ENCODE assay signal across 22 cellular contexts in genomic region chr10:68110027-68110426, GRCh38. TPM values are rescaled to one million over a fixed set of nuclear protein-coding genes. Genes with fewer than 3 reads are reported as not detected.
DNase-seq lines count a peak whose midpoint lies in the region; ATAC-seq and TF ChIP-seq lines count a peak whose summit lies in the region.
"Had no signal": no experiment of that assay in that cellular context is flagged by ENCODE, and none has a peak within 500 bp of the region (broad histone marks: within the 10 kb centered on the region; RNA-seq: fewer than 3 reads in every experiment).

No MANE protein-coding gene starts in this region.

- H3K27me3 Mint-ChIP-seq in type B pancreatic cell = no peaks in the 10 kb centered on the region
- H3K27me3 Mint-ChIP-seq in neural progenitor cell (ENCODE audit: insufficient read depth, low read depth) = no peaks in the 10 kb centered on the region
- H3K27me3 Mint-ChIP-seq: dendritic cell treated with granulocyte-macrophage colony-stimulating factor and Interleukin-4, amounts not matched to agents 40 ng/mL and 50 ng/mL, for 4 days had no signal

- ATAC-seq in Right ventricle myocardium inferior = peak; percentile 54
- ATAC-seq: natural killer cell treated with Interleukin-12 subunit alpha and Interleukin-12 subunit beta and Interleukin-15 and Interleukin-18, amount 100 ng/mL, for 72 hours; T-cell had no signal

- H3K4me3 Mint-ChIP-seq in type B pancreatic cell (no peak overlapping the region), neural progenitor cell (no peak overlapping the region)
- H3K4me3 Mint-ChIP-seq: dendritic cell treated with granulocyte-macrophage colony-stimulating factor and Interleukin-4, amounts not matched to agents 40 ng/mL and 50 ng/mL, for 4 days; natural killer cell treated with Interleukin-12 subunit alpha and Interleukin-12 subunit beta and Interleukin-15 and Interleukin-18, amount 100 ng/mL, for 72 hours; T-cell had no signal

- H3K4me1 ChIP-seq in colonic mucosa (no peaks in the 10 kb centered on the region), neural progenitor cell (no peaks in the 10 kb centered on the region), Peyer's patch (no peaks in the 10 kb centered on the region)
- H3K4me1 ChIP-seq: BLaER1, prostate gland, transverse colon had no signal

- no peaks in the 10 kb centered on the region for H3K9me3 Mint-ChIP-seq in type B pancreatic cell
- no peaks in the 10 kb centered on the region for H3K9me3 Mint-ChIP-seq in neural progenitor cell
- H3K9me3 Mint-ChIP-seq: brain; dendritic cell treated with granulocyte-macrophage colony-stimulating factor and Interleukin-4, amounts not matched to agents 40 ng/mL and 50 ng/mL, for 4 days; natural killer cell treated with Interleukin-12 subunit alpha and Interleukin-12 subunit beta and Interleukin-15 and Interleukin-18, amount 100 ng/mL, for 72 hours; T-cell had no signal

- H3K9ac ChIP-seq in colonic mucosa (ENCODE audit: low read depth in 2 of 2, low read length in 2 of 2) (no peak overlapping the region), neural progenitor cell (no peak overlapping the region)
- H3K9ac ChIP-seq: BLaER1 had no signal

- H4K20me1 ChIP-seq in neural progenitor cell (ENCODE audit: low read depth) = no peaks in the 10 kb centered on the region
- H4K20me1 ChIP-seq: BLaER1 had no signal

- H3K36me3 Mint-ChIP-seq in type B pancreatic cell (no peaks in the 10 kb centered on the region), neural progenitor cell (no peaks in the 10 kb centered on the region)
- H3K36me3 Mint-ChIP-seq: brain; natural killer cell treated with Interleukin-12 subunit alpha and Interleukin-12 subunit beta and Interleukin-15 and Interleukin-18, amount 100 ng/mL, for 72 hours; T-cell had no signal

- H3K27ac Mint-ChIP-seq in type B pancreatic cell = no peak overlapping the region
- no peak overlapping the region for H3K27ac Mint-ChIP-seq in neural progenitor cell
- H3K27ac Mint-ChIP-seq: dendritic cell treated with granulocyte-macrophage colony-stimulating factor and Interleukin-4, amounts not matched to agents 40 ng/mL and 50 ng/mL, for 4 days; natural killer cell treated with Interleukin-12 subunit alpha and Interleukin-12 subunit beta and Interleukin-15 and Interleukin-18, amount 100 ng/mL, for 72 hours; T-cell had no signal

- no peak for DNase-seq in Right ventricle myocardium inferior (ENCODE audit: missing footprints)
- DNase-seq in cardiac septum (ENCODE audit: low spot score) = no peak
- peak; percentile 84 for DNase-seq in fibroblast of gingiva (ENCODE audit: low read depth)
- peak; percentile 74 for DNase-seq in iris pigment epithelial cell (ENCODE audit: low read depth)
- DNase-seq in colonic mucosa = no peak
- no peak for DNase-seq in type B pancreatic cell (ENCODE audit: extremely low spot score, unreplicated experiment)
- DNase-seq in neural progenitor cell (ENCODE audit: low spot score) = no peak
- DNase-seq in Peyer's patch = no peak
- DNase-seq: activated CD4-positive, alpha-beta T cell treated with anti-CD3 and anti-CD28 coated beads for 4 hours; NCI-H1092 treated with DMSO at 0.1 percent for 48 hours; NCI-H2029 treated with DMSO at 0.1 percent for 48 hours; NCI-H510A treated with DMSO at 0.1 percent for 48 hours; stomach; T-cell; transverse colon had no signal

- TF ChIP-seq CTCF in colonic mucosa (IDR thresholded peaks at IDR 0.05) (no peak), type B pancreatic cell (conservative IDR thresholded peaks at IDR 0.05) (no peak), neural progenitor cell (IDR thresholded peaks at IDR 0.05) (no peak), Peyer's patch (IDR thresholded peaks at IDR 0.05) (no peak)

- intact Hi-C loops in Right ventricle myocardium inferior (cut with DNase I) (loop anchor here (2.0 to 5.0 kb wide), 2 partner anchors 21 to 42 kb away; no protein-coding TSS in a partner anchor), cardiac septum (cut with DNase I) (loop anchor here (2.0 kb wide), 1 partner anchor 45 kb away; no protein-coding TSS in a partner anchor), colonic mucosa (cut with DNase I) (no loop called here)

- H3K4me3 ChIP-seq in colonic mucosa (no peak overlapping the region), neural progenitor cell (no peak overlapping the region), Peyer's patch (no peak overlapping the region)
- H3K4me3 ChIP-seq: BLaER1, prostate gland, stomach, transverse colon had no signal

- H3K36me3 ChIP-seq in colonic mucosa (no peaks in the 10 kb centered on the region), neural progenitor cell (no peaks in the 10 kb centered on the region), Peyer's patch (no peaks in the 10 kb centered on the region)
- H3K36me3 ChIP-seq: BLaER1, prostate gland, stomach, transverse colon had no signal

- H3K9me3 ChIP-seq in colonic mucosa = no peaks in the 10 kb centered on the region
- no peaks in the 10 kb centered on the region for H3K9me3 ChIP-seq in neural progenitor cell (ENCODE audit: low read depth)
- H3K9me3 ChIP-seq in Peyer's patch = no peaks in the 10 kb centered on the region
- H3K9me3 ChIP-seq: BLaER1, prostate gland, stomach, transverse colon had no signal

- H3K27ac ChIP-seq in colonic mucosa (no peak overlapping the region), neural progenitor cell (no peak overlapping the region), Peyer's patch (no peak overlapping the region)
- H3K27ac ChIP-seq: BLaER1, prostate gland, stomach, transverse colon had no signal

- H3K4me1 Mint-ChIP-seq in type B pancreatic cell (ENCODE audit: unreplicated experiment) (peaks cover 5% of the 10 kb centered on the region), neural progenitor cell (no peaks in the 10 kb centered on the region)
- H3K4me1 Mint-ChIP-seq: T-cell had no signal

- H3K4me2 ChIP-seq in neural progenitor cell = no peak overlapping the region
- H3K4me2 ChIP-seq: BLaER1 had no signal

- H3K79me2 ChIP-seq in neural progenitor cell (ENCODE audit: low read depth) = no peaks in the 10 kb centered on the region

- H3F3A ChIP-seq in neural progenitor cell (ENCODE audit: low read depth) = no peaks in the 10 kb centered on the region

- TF ChIP-seq POLR2A in Peyer's patch (IDR thresholded peaks at IDR 0.05) = no peak

- H3K27me3 ChIP-seq in colonic mucosa (no peaks in the 10 kb centered on the region), neural progenitor cell (no peaks in the 10 kb centered on the region), Peyer's patch (no peaks in the 10 kb centered on the region)
- H3K27me3 ChIP-seq: BLaER1, stomach, transverse colon had no signal

- H2AFZ ChIP-seq in neural progenitor cell (replicated peaks) = no peak overlapping the region

RNA-seq across cellular contexts. Expression of gene MYPN, which starts 0.7 kb away (rescaled TPM):
- total RNA-seq in Right ventricle myocardium inferior (112 TPM), cardiac septum (196 TPM), colonic mucosa (under 1 TPM; 0.07 to 0.27 TPM), type B pancreatic cell (ENCODE audit: low replicate concordance) (0.14 TPM in 1 of 2 replicates, not detected in the other), neural progenitor cell (ENCODE audit: low replicate concordance) (not detected in 2 replicates), Peyer's patch (under 1 TPM in 1 of 4 donors, not detected in 3; 0.13 TPM)
- total RNA-seq: frontal cortex, mesenteric fat pad, T-cell had no signal

RNA-seq across cellular contexts. Expression of gene HERC4, which starts 34.9 kb away (rescaled TPM):
- total RNA-seq in Right ventricle myocardium inferior (25.5 TPM), cardiac septum (43.0 TPM), colonic mucosa (10 to 100 TPM; 35.3 to 51.5 TPM), type B pancreatic cell (ENCODE audit: low replicate concordance) (37.2 and 50.5 TPM in 2 replicates), neural progenitor cell (ENCODE audit: low replicate concordance) (52.1 and 74.2 TPM in 2 replicates), Peyer's patch (10 to 100 TPM; 49.5 to 91.6 (median 79.0) TPM)

Comparison
In these comparisons a context has a peak if more than half of its experiments do, and no peak if none do; other contexts are left out.
1. DNase-seq: peak in fibroblast of gingiva (single experiment) and iris pigment epithelial cell (single experiment); none in Right ventricle myocardium inferior (single experiment), cardiac septum (single experiment), colonic mucosa (single experiment), type B pancreatic cell (single experiment), neural progenitor cell (single experiment) and Peyer's patch (0 of 3).
2. RNA of gene MYPN, which starts 0.7 kb away (total RNA-seq): 196 TPM in cardiac septum (single experiment) and 112 TPM in Right ventricle myocardium inferior (single experiment); 0.07 to 0.27 TPM in colonic mucosa, 0.14 TPM in type B pancreatic cell, not detected in neural progenitor cell and 0.13 TPM in Peyer's patch; every median in the first group is over 10 times any median in the second.